In the genomic region with DNA sequence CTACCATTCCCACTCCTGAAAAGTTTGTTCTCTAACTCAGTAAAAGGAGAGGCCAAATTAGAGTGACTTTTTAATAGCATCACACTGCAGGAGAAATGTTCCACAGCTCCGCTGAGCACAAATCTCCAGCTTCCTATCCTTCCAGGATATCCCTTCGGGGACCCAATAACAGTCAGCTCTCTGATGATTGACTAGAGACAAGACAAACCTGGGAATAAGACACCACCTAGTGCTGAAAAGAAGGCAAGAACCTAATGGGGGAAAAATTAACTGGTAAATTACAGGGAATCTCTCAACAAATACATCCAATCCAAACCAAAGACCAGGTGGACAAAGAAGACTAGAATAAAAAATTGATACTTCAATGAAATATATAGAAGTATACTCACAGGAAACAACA, we compare ENCODE assay signal across 16 cellular contexts.
DNase-seq lines count a peak whose midpoint lies in the region; ATAC-seq and TF ChIP-seq lines count a peak whose summit lies in the region.
"Had no signal": no experiment of that assay in that cellular context is flagged by ENCODE, and none has a peak within 500 bp of the region (broad histone marks: within the 10 kb centered on the region; RNA-seq: fewer than 3 reads in every experiment).

No MANE protein-coding gene starts in this region.

- H3K9ac ChIP-seq in OCI-LY3 (ENCODE audit: low read length) (no peak overlapping the region), endodermal cell (ENCODE audit: extremely low read depth, low read length, poor library complexity, severe bottlenecking) (no peak overlapping the region)

- no peak overlapping the region for H3K4me2 ChIP-seq in OCI-LY3 (ENCODE audit: low read length)

- H3K27ac ChIP-seq in A673 (ENCODE audit: low read depth, low read length, poor library complexity, severe bottlenecking) (peak overlapping the region; percentile 22), OCI-LY3 (ENCODE audit: low read length) (no peak overlapping the region), endodermal cell (ENCODE audit: low read depth, low read length) (no peak overlapping the region)
- H3K27ac ChIP-seq: ascending aorta, lower lobe of right lung, thoracic aorta had no signal

- H3K79me2 ChIP-seq in OCI-LY3 (ENCODE audit: low read length) = no peaks in the 10 kb centered on the region

- H4K20me1 ChIP-seq in OCI-LY3 (ENCODE audit: insufficient read depth, low read length) = no peaks in the 10 kb centered on the region

- DNase-seq in A673 (ENCODE audit: low spot score) (peak; percentile 72), ELF-1 (ENCODE audit: low read depth, low spot score) (peak; percentile 38), endodermal cell (no peak), MV-4-11 (lab: John Stamatoyannopoulos, UW) (no peak), foreskin fibroblast (no peak)
- DNase-seq: lower lobe of right lung; naive thymus-derived CD8-positive, alpha-beta T cell; stimulated activated CD4-positive, alpha-beta T cell treated with anti-CD3 and anti-CD28 coated beads, Interleukin-1b, Interleukin-23, amount 100 ng/mL, for 48 hours had no signal

- no TSS peak for BruUV-seq in A673 (replicated peaks; lab: Mats Ljungman, UMichigan)

- 61 to 83% methylated on average over 1 to 2 of the region's 2 CpGs for WGBS in endodermal cell (ENCODE audit: insufficient coverage in 1 of 2, insufficient read length in 1 of 2), 2 experiments

- no peaks in the 10 kb centered on the region for H3K4me1 Mint-ChIP-seq in endodermal cell
- H3K4me1 Mint-ChIP-seq: B cell; naive thymus-derived CD8-positive, alpha-beta T cell had no signal

- H2AFZ ChIP-seq in OCI-LY3 (ENCODE audit: low read depth, low read length) = no peak overlapping the region

- H3K36me3 ChIP-seq in A673 (ENCODE audit: insufficient read depth, low read length, poor library complexity, severe bottlenecking) (peaks cover 10% of the 10 kb centered on the region), OCI-LY3 (replicated peaks; ENCODE audit: low read depth, low read length) (no peaks in the 10 kb centered on the region), endodermal cell (ENCODE audit: control insufficient read depth, insufficient read depth, low read length) (no peaks in the 10 kb centered on the region)
- H3K36me3 ChIP-seq: ascending aorta, lower lobe of right lung, thoracic aorta had no signal

- intact Hi-C loops in A673 (cut with micrococcal nuclease; ENCODE audit: unreplicated experiment) = loop anchor here (2.0 to 10.0 kb wide), 2 partner anchors 130 to 560 kb away; no protein-coding TSS in a partner anchor

- H3K27me3 ChIP-seq in A673 (replicated peaks; ENCODE audit: insufficient read depth, low read depth, low read length, poor library complexity) (no peaks in the 10 kb centered on the region), OCI-LY3 (ENCODE audit: low read depth, low read length) (no peaks in the 10 kb centered on the region), endodermal cell (ENCODE audit: control insufficient read depth, insufficient read depth, low read length, poor library complexity, severe bottlenecking) (no peaks in the 10 kb centered on the region)
- H3K27me3 ChIP-seq: ascending aorta had no signal

- H3K27me3 Mint-ChIP-seq in endodermal cell (ENCODE audit: insufficient read depth) = no peaks in the 10 kb centered on the region
- H3K27me3 Mint-ChIP-seq: B cell; naive thymus-derived CD8-positive, alpha-beta T cell had no signal

- no peak overlapping the region for H3K27ac Mint-ChIP-seq in endodermal cell
- H3K27ac Mint-ChIP-seq: activated T-helper 2 cell treated with anti-CD3 and anti-CD28 coated beads, Interferon-gamma antibody, Interleukin-2, Interleukin-4, amounts not matched to agents 10 μg/mL and 5 μg/mL and 100 μg/mL, durations not matched to agents 14 hours and 24 hours and 36 hours; B cell; naive thymus-derived CD8-positive, alpha-beta T cell had no signal

- CTCF ChIA-PET in A673 (lab: Charles Lee) = interaction anchor here (0.7 to 1.3 kb wide), 4 partner anchors 61 to 756 kb away, joined by 3 to 15 read pairs (median 8); no protein-coding TSS in a partner anchor

- TF ChIP-seq CTCF in A673 (conservative IDR thresholded peaks at IDR 0.05; ENCODE audit: low read depth, low read length) (peak; percentile 57), OCI-LY3 (IDR thresholded peaks at IDR 0.05; ENCODE audit: low read depth, low read length) (peak; percentile 32), endodermal cell (conservative IDR thresholded peaks at IDR 0.05) (peak; percentile 80), foreskin fibroblast (IDR thresholded peaks at IDR 0.05; ENCODE audit: low read depth, low read length) (no peak)

- ATAC-seq in HG03196 (IDR thresholded peaks at IDR 0.05; ENCODE audit: unreplicated experiment) = no peak
- no peak for ATAC-seq in HG03095 (IDR thresholded peaks at IDR 0.05; ENCODE audit: unreplicated experiment)
- ATAC-seq: HCT116; lower lobe of right lung; naive thymus-derived CD8-positive, alpha-beta T cell had no signal

- POLR2A ChIA-PET in A673 (lab: Charles Lee; ENCODE audit: low non-redundant PET) = interaction anchor here (0.5 to 0.7 kb wide), 2 partner anchors 156 to 738 kb away, joined by 3 to 7 read pairs; no protein-coding TSS in a partner anchor

- H3K4me3 Mint-ChIP-seq in endodermal cell = no peak overlapping the region
- H3K4me3 Mint-ChIP-seq: B cell; naive thymus-derived CD8-positive, alpha-beta T cell had no signal

- peaks cover 2% of the 10 kb centered on the region for H3K36me3 Mint-ChIP-seq in endodermal cell (ENCODE audit: low read depth)

- H3K4me1 ChIP-seq in A673 (ENCODE audit: insufficient read depth, low read length, poor library complexity, severe bottlenecking) (no peaks in the 10 kb centered on the region), OCI-LY3 (ENCODE audit: low read length) (no peaks in the 10 kb centered on the region), endodermal cell (ENCODE audit: control insufficient read depth, insufficient read depth, low read length) (no peaks in the 10 kb centered on the region)
- H3K4me1 ChIP-seq: ascending aorta, lower lobe of right lung had no signal

- peaks cover 14% of the 10 kb centered on the region for H3K9me3 Mint-ChIP-seq in endodermal cell

- H3K4me3 ChIP-seq in A673 (ENCODE audit: low read depth, low read length, poor library complexity, severe bottlenecking) (no peak overlapping the region), OCI-LY3 (ENCODE audit: low read length) (no peak overlapping the region), endodermal cell (ENCODE audit: low read length) (no peak overlapping the region), foreskin fibroblast (ENCODE audit: low read depth in 1 of 2, low read length in 2 of 2) (no peak overlapping the region)
- H3K4me3 ChIP-seq: ascending aorta, lower lobe of right lung, thoracic aorta had no signal

- peaks cover 36% of the 10 kb centered on the region for H3K9me3 ChIP-seq in A673 (ENCODE audit: low read depth, low read length, poor library complexity, severe bottlenecking)
- no peaks in the 10 kb centered on the region for H3K9me3 ChIP-seq in OCI-LY3 (ENCODE audit: insufficient read depth, low read length)
- peaks cover 12% of the 10 kb centered on the region for H3K9me3 ChIP-seq in endodermal cell (ENCODE audit: control insufficient read depth, low read length)
- H3K9me3 ChIP-seq: lower lobe of right lung, thoracic aorta had no signal

Comparison
In these comparisons a context has a peak if more than half of its experiments do, and no peak if none do; other contexts are left out.
1. DNase-seq: peak in A673 (single experiment) and ELF-1 (single experiment); none in endodermal cell (single experiment), MV-4-11 (single experiment) and foreskin fibroblast (0 of 2).